19 cellular contexts compared by ENCODE assay signal in genomic region chr16:54780266-54780665, GRCh38.
DNase-seq lines count a peak whose midpoint lies in the region; ATAC-seq and TF ChIP-seq lines count a peak whose summit lies in the region.
"Had no signal": no experiment of that assay in that cellular context is flagged by ENCODE, and none has a peak within 500 bp of the region (broad histone marks: within the 10 kb centered on the region; RNA-seq: fewer than 3 reads in every experiment).

No MANE protein-coding gene starts in this region.

- no peaks in the 10 kb centered on the region for H3K36me3 ChIP-seq in SJCRH30
- no peaks in the 10 kb centered on the region for H3K36me3 ChIP-seq in esophagus muscularis mucosa
- H3K36me3 ChIP-seq in gastroesophageal sphincter = no peaks in the 10 kb centered on the region
- H3K36me3 ChIP-seq: BLaER1 treated with 17β-estradiol and CSF1 and Interleukin-3, amounts not matched to agents 10 nM and 100 nM; HAP-1 had no signal

- WGBS in esophagus muscularis mucosa = 74% methylated on average over 1 of the region's 1 CpG
- WGBS in gastroesophageal sphincter (ENCODE audit: low coverage in 1 of 2), 2 donors = 50% methylated on average over 1 of the region's 1 CpG; no CpG with 5 or more reads in 1 of the 2 donors

- intact Hi-C loops in esophagus muscularis mucosa (cut with DNase I) (no loop called here), Calu3 (cut with micrococcal nuclease; ENCODE audit: unreplicated experiment) (no loop called here)

- peak; percentile 21 for DNase-seq in COLO829 (ENCODE audit: low spot score)
- peak; percentile 46 to 83 for DNase-seq in SJCRH30
- DNase-seq in esophagus muscularis mucosa (ENCODE audit: extremely low spot score) = peak; percentile 7
- DNase-seq in Calu3 = no peak
- no peak for DNase-seq in COR-L47 (lab: John Stamatoyannopoulos, UW)
- DNase-seq in activated T-cell treated with anti-CD3 and anti-CD28 coated beads, Interleukin-2, amount 50 U/mL, for 4 hours = no peak
- DNase-seq: Caco-2; CD8-positive, alpha-beta T cell; DMS153; DMS79; GDM1; GM23248; IMR-90 had no signal

- H3K27me3 Mint-ChIP-seq in nephron (ENCODE audit: low read depth) (peaks cover 7% of the 10 kb centered on the region), Calu3 (ENCODE audit: unreplicated experiment) (peaks cover 47% of the 10 kb centered on the region)
- no peaks in the 10 kb centered on the region for H3K27me3 Mint-ChIP-seq in activated T-cell treated with anti-CD3 and anti-CD28 coated beads, Interleukin-2, amount 50 U/mL, for 4 hours (ENCODE audit: low read depth)
- H3K27me3 Mint-ChIP-seq: B cell had no signal

- H3K36me3 Mint-ChIP-seq in nephron (ENCODE audit: low read depth) (no peaks in the 10 kb centered on the region), Calu3 (ENCODE audit: insufficient read depth, unreplicated experiment) (no peaks in the 10 kb centered on the region)
- no peaks in the 10 kb centered on the region for H3K36me3 Mint-ChIP-seq in activated T-cell treated with anti-CD3 and anti-CD28 coated beads, Interleukin-2, amount 50 U/mL, for 4 hours (ENCODE audit: insufficient read depth)
- H3K36me3 Mint-ChIP-seq: CD8-positive, alpha-beta T cell had no signal

- no peak overlapping the region for H3K27ac ChIP-seq in SJCRH30
- no peak overlapping the region for H3K27ac ChIP-seq in esophagus muscularis mucosa (replicated peaks in 1 of 4)
- H3K27ac ChIP-seq in gastroesophageal sphincter = no peak overlapping the region
- H3K27ac ChIP-seq: BLaER1 treated with 17β-estradiol and CSF1 and Interleukin-3, amounts not matched to agents 10 nM and 100 nM; GM23248; HL-60 had no signal

- no peak overlapping the region for H3K4me3 Mint-ChIP-seq in nephron
- H3K4me3 Mint-ChIP-seq in Calu3 (ENCODE audit: low read depth, unreplicated experiment) = no peak overlapping the region
- no peak overlapping the region for H3K4me3 Mint-ChIP-seq in activated T-cell treated with anti-CD3 and anti-CD28 coated beads, Interleukin-2, amount 50 U/mL, for 4 hours
- H3K4me3 Mint-ChIP-seq: B cell; CD8-positive, alpha-beta T cell had no signal

- peaks cover 9% of the 10 kb centered on the region; the same call in 1 of the 2 replicates for H3K4me1 ChIP-seq in SJCRH30
- H3K4me1 ChIP-seq in esophagus muscularis mucosa = no peaks in the 10 kb centered on the region
- H3K4me1 ChIP-seq in gastroesophageal sphincter = no peaks in the 10 kb centered on the region
- H3K4me1 ChIP-seq: BLaER1 treated with 17β-estradiol and CSF1 and Interleukin-3, amounts not matched to agents 10 nM and 100 nM; Caco-2; HAP-1 had no signal

- TF ChIP-seq EP300 in esophagus muscularis mucosa (IDR thresholded peaks at IDR 0.05) (no peak), gastroesophageal sphincter (IDR thresholded peaks at IDR 0.05) (no peak)

- H3K27ac Mint-ChIP-seq in nephron (peak overlapping the region; percentile 27 to 67 (median 39)), Calu3 (ENCODE audit: unreplicated experiment) (no peak overlapping the region)
- H3K27ac Mint-ChIP-seq: B cell; CD8-positive, alpha-beta T cell had no signal

- H3K9me3 Mint-ChIP-seq in nephron = peaks cover 18% of the 10 kb centered on the region
- peaks cover 4% of the 10 kb centered on the region for H3K9me3 Mint-ChIP-seq in Calu3 (ENCODE audit: low read depth, unreplicated experiment)
- H3K9me3 Mint-ChIP-seq in activated T-cell treated with anti-CD3 and anti-CD28 coated beads, Interleukin-2, amount 50 U/mL, for 4 hours = no peaks in the 10 kb centered on the region
- H3K9me3 Mint-ChIP-seq: CD8-positive, alpha-beta T cell had no signal

- H3K9me3 ChIP-seq in SJCRH30 (replicated peaks) (no peaks in the 10 kb centered on the region), esophagus muscularis mucosa (no peaks in the 10 kb centered on the region), gastroesophageal sphincter (peaks cover 0 to 4% (median 0%) of the 10 kb centered on the region in 3 donors)
- H3K9me3 ChIP-seq: Caco-2, HAP-1 had no signal

- H3K4me3 ChIP-seq in SJCRH30 (no peak overlapping the region), esophagus muscularis mucosa (no peak overlapping the region), gastroesophageal sphincter (no peak overlapping the region)
- H3K4me3 ChIP-seq: BLaER1 treated with 17β-estradiol and CSF1 and Interleukin-3, amounts not matched to agents 10 nM and 100 nM; GM23248; HAP-1 had no signal

- no peaks in the 10 kb centered on the region for H3K27me3 ChIP-seq in SJCRH30
- H3K27me3 ChIP-seq in esophagus muscularis mucosa = peaks cover 0 to 4% (median 0%) of the 10 kb centered on the region in 4 donors
- peaks cover 3% of the 10 kb centered on the region for H3K27me3 ChIP-seq in gastroesophageal sphincter
- H3K27me3 ChIP-seq: BLaER1 treated with 17β-estradiol and CSF1 and Interleukin-3, amounts not matched to agents 10 nM and 100 nM had no signal

- CTCF ChIA-PET in Calu3 (lab: Charles Lee) = no interaction called here

- TF ChIP-seq POLR2A in esophagus muscularis mucosa (IDR thresholded peaks at IDR 0.05; ENCODE audit: low read depth) (no peak), gastroesophageal sphincter (IDR thresholded peaks at IDR 0.05) (no peak)

- BruUV-seq in Calu3 (replicated peaks; lab: Mats Ljungman, UMichigan) = no TSS peak

- no peak for ATAC-seq in gastroesophageal sphincter
- ATAC-seq in activated T-cell treated with anti-CD3 and anti-CD28 coated beads, Interleukin-2, amount 50 U/mL, for 4 hours = no peak
- ATAC-seq: CD8-positive, alpha-beta T cell had no signal

- TF ChIP-seq CTCF in esophagus muscularis mucosa (IDR thresholded peaks at IDR 0.05) (no peak), nephron (IDR thresholded peaks at IDR 0.05; ENCODE audit: unreplicated experiment in 3 of 3) (no peak), Calu3 (IDR thresholded peaks at IDR 0.05; ENCODE audit: unreplicated experiment) (no peak), gastroesophageal sphincter (IDR thresholded peaks at IDR 0.05) (no peak)

- H3K4me1 Mint-ChIP-seq in nephron (peaks cover 9% of the 10 kb centered on the region), Calu3 (ENCODE audit: low read depth, unreplicated experiment) (no peaks in the 10 kb centered on the region)
- no peaks in the 10 kb centered on the region for H3K4me1 Mint-ChIP-seq in activated T-cell treated with anti-CD3 and anti-CD28 coated beads, Interleukin-2, amount 50 U/mL, for 4 hours (ENCODE audit: low read depth)
- H3K4me1 Mint-ChIP-seq: B cell had no signal

Comparison
In these comparisons a context has a peak if more than half of its experiments do, and no peak if none do; other contexts are left out.
1. DNase-seq: peak in COLO829 (single experiment), SJCRH30 (2 of 2) and esophagus muscularis mucosa (single experiment); none in Calu3 (single experiment), COR-L47 (single experiment) and activated T-cell treated with anti-CD3 and anti-CD28 coated beads, Interleukin-2, amount 50 U/mL, for 4 hours (single experiment).